Comparison of ENCODE assay signal across 12 cellular contexts in the genomic region with DNA sequence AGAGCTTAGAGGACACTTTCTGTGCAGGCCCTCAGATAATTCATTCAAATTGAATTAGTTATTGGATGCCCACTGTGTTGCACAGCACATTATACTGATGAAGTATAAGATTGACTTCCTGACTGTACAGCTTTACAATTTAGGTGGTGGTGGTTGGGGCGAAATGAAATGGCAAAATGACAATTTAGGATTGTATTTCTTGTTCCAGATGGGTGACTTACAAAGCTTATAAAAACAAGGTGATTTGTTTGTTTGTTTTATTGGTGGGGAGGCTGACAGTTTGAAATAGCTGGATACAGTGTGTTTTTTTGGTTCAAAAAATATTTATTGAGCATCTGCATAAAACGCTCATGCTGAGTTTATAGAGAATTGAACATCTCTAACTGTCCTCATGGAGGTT. TPM values are rescaled to one million over a fixed set of nuclear protein-coding genes. Genes with fewer than 3 reads are reported as not detected.
A peak's percentile ranks its signal among the peaks of the same experiment; 100 is the strongest.
DNase-seq lines count a peak whose midpoint lies in the region; ATAC-seq and TF ChIP-seq lines count a peak whose summit lies in the region.
"Had no signal": no experiment of that assay in that cellular context is flagged by ENCODE, and none has a peak within 500 bp of the region (broad histone marks: within the 10 kb centered on the region; RNA-seq: fewer than 3 reads in every experiment).

No MANE protein-coding gene starts in this region.

- peak overlapping the region; percentile 64; the same call in 1 of the 2 replicates for H3K4me3 ChIP-seq in PC-9
- H3K4me3 ChIP-seq in epithelial cell of esophagus (ENCODE audit: low read length) = peak overlapping the region; percentile 64
- peak overlapping the region in 1 of 2 donors; percentile 14 for H3K4me3 ChIP-seq in aorta (ENCODE audit: low read length in 2 of 2)

- peaks cover 58% of the 10 kb centered on the region for H3K79me2 ChIP-seq in PC-9 (ENCODE audit: low read depth)

- peaks cover 4% of the 10 kb centered on the region for H3K36me3 Mint-ChIP-seq in T-helper 2 cell treated with Interferon-gamma antibody and Interleukin-4, amounts not matched to agents 5 μg/mL and 100 μg/mL, for 36 hours (ENCODE audit: low read depth)
- peaks cover 2% of the 10 kb centered on the region for H3K36me3 Mint-ChIP-seq in progenitor cell of endocrine pancreas (ENCODE audit: insufficient read depth)

- H3K4me1 ChIP-seq in PC-9 (replicated peaks; ENCODE audit: insufficient read depth) = peaks cover 49% of the 10 kb centered on the region
- H3K4me1 ChIP-seq in aorta (ENCODE audit: control insufficient read depth in 1 of 2, insufficient read depth in 2 of 2, low read length in 2 of 2) = peaks cover 2 to 11% of the 10 kb centered on the region in 2 donors

- H3K27ac Mint-ChIP-seq in T-helper 2 cell treated with Interferon-gamma antibody and Interleukin-4, amounts not matched to agents 5 μg/mL and 100 μg/mL, for 36 hours = no peak overlapping the region
- H3K27ac Mint-ChIP-seq in progenitor cell of endocrine pancreas = peak overlapping the region; percentile 95

- DNase-seq in T-helper 2 cell treated with Interferon-gamma antibody and Interleukin-4, amounts not matched to agents 5 μg/mL and 100 μg/mL, for 36 hours (ENCODE audit: low spot score) = no peak
- DNase-seq in T-helper 2 cell (no peak), PC-9 (no peak), epithelial cell of esophagus (ENCODE audit: low read depth) (no peak), progenitor cell of endocrine pancreas (ENCODE audit: low spot score, unreplicated experiment) (no peak), aorta (no peak), CD1c-positive myeloid dendritic cell (ENCODE audit: extremely low spot score) (no peak), dermis blood vessel endothelial cell (no peak)
- DNase-seq: cerebellar nuclear complex, NCI-H526, spleen, substantia nigra had no signal

- H3K27me3 Mint-ChIP-seq in T-helper 2 cell treated with Interferon-gamma antibody and Interleukin-4, amounts not matched to agents 5 μg/mL and 100 μg/mL, for 36 hours (ENCODE audit: low read depth) = peaks cover 10% of the 10 kb centered on the region
- H3K27me3 Mint-ChIP-seq in progenitor cell of endocrine pancreas = peaks cover 11% of the 10 kb centered on the region

- no peaks in the 10 kb centered on the region for H3K9me3 Mint-ChIP-seq in T-helper 2 cell treated with Interferon-gamma antibody and Interleukin-4, amounts not matched to agents 5 μg/mL and 100 μg/mL, for 36 hours
- no peaks in the 10 kb centered on the region for H3K9me3 Mint-ChIP-seq in progenitor cell of endocrine pancreas (ENCODE audit: low read depth)

- peaks cover 35% of the 10 kb centered on the region for H3K4me1 Mint-ChIP-seq in T-helper 2 cell treated with Interferon-gamma antibody and Interleukin-4, amounts not matched to agents 5 μg/mL and 100 μg/mL, for 36 hours (ENCODE audit: low read depth)
- H3K4me1 Mint-ChIP-seq in progenitor cell of endocrine pancreas (ENCODE audit: low read depth) = peaks cover 37% of the 10 kb centered on the region

- H3K4me2 ChIP-seq in PC-9 = peak overlapping the region; percentile 89

- no peaks in the 10 kb centered on the region for H3K9me2 ChIP-seq in PC-9 (ENCODE audit: insufficient read depth)

- 77 to 81% methylated on average over 2 of the region's 2 CpGs for WGBS in aorta, 2 donors

- H3K36me3 ChIP-seq in PC-9 (ENCODE audit: low read depth) (no peaks in the 10 kb centered on the region; the same call in 1 of the 2 replicates), aorta (ENCODE audit: control insufficient read depth in 1 of 2, insufficient read depth in 2 of 2, low read length in 1 of 2) (no peaks in the 10 kb centered on the region)
- H3K36me3 ChIP-seq: spleen had no signal

- peak overlapping the region; percentile 49 for H3K4me3 Mint-ChIP-seq in T-helper 2 cell treated with Interferon-gamma antibody and Interleukin-4, amounts not matched to agents 5 μg/mL and 100 μg/mL, for 36 hours
- H3K4me3 Mint-ChIP-seq in progenitor cell of endocrine pancreas (ENCODE audit: low read depth) = peak overlapping the region; percentile 83

- no peak overlapping the region for H3K27ac ChIP-seq in PC-9
- H3K27ac ChIP-seq in aorta (ENCODE audit: low read depth in 1 of 2, low read length in 2 of 2) = no peak overlapping the region

- POLR2A ChIA-PET in PC-9 (lab: Charles Lee; ENCODE audit: unreplicated experiment) = interaction anchor here (0.6 to 1.1 kb wide), 3 partner anchors 23 to 44 kb away, joined by 7 to 14 read pairs (median 8); partner anchors contain the start of gene ZNF18

- no peak overlapping the region for H2AFZ ChIP-seq in PC-9

- no TSS peak for BruUV-seq in PC-9 (replicated peaks; lab: Mats Ljungman, UMichigan)

- H3K9me3 ChIP-seq in PC-9 (ENCODE audit: insufficient read depth, low read depth) = peaks cover 3% of the 10 kb centered on the region; the same call in 1 of the 2 replicates
- H3K9me3 ChIP-seq in aorta (ENCODE audit: control insufficient read depth, low read length) = no peaks in the 10 kb centered on the region
- H3K9me3 ChIP-seq: spleen had no signal

- peaks cover 11% of the 10 kb centered on the region for H3F3A ChIP-seq in PC-9 (ENCODE audit: insufficient read depth, low read depth)

- H3K27me3 ChIP-seq in PC-9 (ENCODE audit: insufficient read depth, low read depth) (0 out of 2 replicates have a peak, but pooled peaks cover 2% of the 10 kb centered on the region), aorta (ENCODE audit: control insufficient read depth in 1 of 2, insufficient read depth in 2 of 2, low read length in 1 of 2) (no peaks in the 10 kb centered on the region)
- H3K27me3 ChIP-seq: spleen had no signal

- ATAC-seq in aorta (ENCODE audit: low FRiP score) = no peak

- no peaks in the 10 kb centered on the region; the same call in 1 of the 2 replicates for H4K20me1 ChIP-seq in PC-9 (ENCODE audit: insufficient read depth)

- intact Hi-C loops in PC-9 (cut with micrococcal nuclease; ENCODE audit: unreplicated experiment) = no loop called here
- intact Hi-C loops in aorta (cut with DNase I) = no loop called here

- CTCF ChIA-PET in PC-9 (lab: Charles Lee) = interaction anchor here (0.6 kb wide), 1 partner anchor 88 kb away, joined by 9 read pairs; no protein-coding TSS in a partner anchor

- TF ChIP-seq CTCF in PC-9 (conservative IDR thresholded peaks at IDR 0.05) = no peak
- TF ChIP-seq CTCF in epithelial cell of esophagus (IDR thresholded peaks at IDR 0.05; ENCODE audit: insufficient read depth, low read depth, low read length, missing control alignments) = no peak
- no peak for TF ChIP-seq CTCF in progenitor cell of endocrine pancreas (IDR thresholded peaks at IDR 0.05; ENCODE audit: unreplicated experiment)

RNA-seq across cellular contexts. Expression of gene MAP2K4, which starts 1.6 kb away (rescaled TPM):
- total RNA-seq in PC-9 (2021) (37.1 and 44.3 TPM in 2 replicates), progenitor cell of endocrine pancreas (62.0 and 64.2 TPM in 2 replicates), aorta (10 to 100 TPM; 34.3 to 39.3 TPM), dermis blood vessel endothelial cell (28.1 and 29.4 TPM in 2 replicates)
- polyA plus RNA-seq in aorta = 10 to 100 TPM in 1 of 2 donors, 1 to 10 TPM in 1; 9.3 to 13.4 TPM

RNA-seq across cellular contexts. Expression of gene ZNF18, which starts 25.0 kb away (rescaled TPM):
- total RNA-seq in PC-9 (2021) = 6.3 and 7.0 TPM in 2 replicates
- total RNA-seq in progenitor cell of endocrine pancreas = 5.9 and 7.8 TPM in 2 replicates
- total RNA-seq in aorta = 1 to 10 TPM; 5.6 to 9.2 TPM
- polyA plus RNA-seq in aorta = 10 to 100 TPM in 1 of 2 donors, 1 to 10 TPM in 1; 2.9 to 10.5 TPM
- total RNA-seq in dermis blood vessel endothelial cell = 6.8 and 8.2 TPM in 2 replicates
